Comparison of ENCODE assay signal across 8 cellular contexts in the genomic region with DNA sequence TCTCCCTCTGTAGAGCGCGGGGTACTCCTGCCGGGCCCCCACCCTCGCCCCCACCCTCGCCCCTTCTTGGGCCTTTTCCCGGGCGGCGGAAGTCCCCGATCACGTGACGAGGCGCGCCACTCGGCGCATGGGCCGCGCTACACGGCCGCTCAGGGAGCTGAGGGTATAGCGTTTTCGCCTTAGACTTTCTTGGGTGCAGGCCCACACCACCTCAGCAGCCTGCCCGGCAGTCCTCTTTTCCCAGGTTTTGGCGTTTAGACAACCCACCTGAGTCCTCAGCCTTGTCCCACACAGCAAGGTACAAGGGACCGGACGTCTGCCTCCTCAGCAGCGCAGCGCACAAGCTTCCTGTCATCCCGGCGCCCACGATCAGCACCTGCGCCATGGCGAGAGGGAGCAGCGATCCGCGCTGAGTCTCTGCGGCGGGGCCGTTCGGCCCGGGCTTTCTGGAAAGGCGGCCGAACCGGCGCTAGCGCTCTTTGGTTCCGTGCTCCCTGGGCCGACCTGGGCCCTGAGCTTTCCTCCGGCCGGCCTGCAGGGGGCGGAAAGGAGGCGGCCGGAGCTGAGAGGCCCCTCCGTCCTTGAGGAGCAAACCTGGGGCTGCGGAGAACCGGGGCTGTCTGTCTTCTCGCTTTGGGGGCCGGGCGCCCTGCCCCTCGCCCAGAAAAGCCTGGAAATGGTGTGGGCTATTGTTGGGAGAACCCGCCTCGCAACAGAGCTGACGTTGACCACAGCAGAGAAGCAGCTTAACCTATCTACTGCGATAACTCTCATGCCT. TPM values are rescaled to one million over a fixed set of nuclear protein-coding genes. Genes with fewer than 3 reads are reported as not detected.
A peak's percentile ranks its signal among the peaks of the same experiment; 100 is the strongest.
DNase-seq lines count a peak whose midpoint lies in the region; ATAC-seq and TF ChIP-seq lines count a peak whose summit lies in the region.

Gene RNLS, minus strand, starts transcription at position 513 of the 778 bp plus-strand sequence.

- peaks cover 0 to 5% (median 0%) of the 10 kb centered on the region in 3 donors for H3K9me3 Mint-ChIP-seq in T-cell

- peak within 1 kb of the TSS; percentile 91 to 95 for H3K27ac Mint-ChIP-seq in T-cell

- H3K27me3 Mint-ChIP-seq in T-cell, result peaks cover 0 to 3% of the 10 kb centered on the region in 2 donors

- peaks cover 4% of the 10 kb centered on the region for H3K36me3 Mint-ChIP-seq in T-cell

- CTCF ChIA-PET in BJ (lab: Yijun Ruan, JAX) (interaction anchor here (0.6 to 2.5 kb wide), 28 partner anchors 9 to 732 kb away, joined by 3 to 22 read pairs (median 4); partner anchors contain the start of gene LIPM), T-cell (lab: Charles Lee) (interaction anchor here (0.6 to 2.5 kb wide), 16 partner anchors 9 to 769 kb away, joined by 3 to 12 read pairs (median 4); partner anchors contain the start of gene ATAD1 (in 1 of the 2))

- H3K4me3 ChIP-seq in BJ (ENCODE audit: low read depth, low read length) (peak within 1 kb of the TSS; percentile 42), right atrium auricular region (peak within 1 kb of the TSS; percentile 71 to 74), tibial nerve (peak within 1 kb of the TSS; percentile 72 to 86 (median 73))

- H3K27me3 ChIP-seq in BJ (ENCODE audit: control insufficient read depth, insufficient read depth, low read length) (no peaks in the 10 kb centered on the region), right atrium auricular region (no peaks in the 10 kb centered on the region), tibial nerve (no peaks in the 10 kb centered on the region)

- 2 to 5% methylated on average over 21 to 38 of the region's 63 CpGs for WGBS in tibial nerve, 2 donors

- intact Hi-C loops in posterior vena cava (cut with DNase I), result no loop called here

- DNase-seq in BJ (ENCODE audit: low read depth) (no peak), T-cell (peak; percentile 37 to 74 (median 56)), amygdala (lab: John Stamatoyannopoulos, UW) (peak; percentile 21 to 89 (median 73)), right atrium auricular region (ENCODE audit: low spot score) (peak; percentile 72), posterior vena cava (ENCODE audit: low spot score) (peak; percentile 92), tibial nerve (ENCODE audit: low spot score in 2 of 2) (peak; percentile 33 to 56)

- TF ChIP-seq POLR2A in tibial nerve (IDR thresholded peaks at IDR 0.05), result peak in 1 of 2 donors; percentile 55

- peak in 1 of 2 donors; percentile 88 for TF ChIP-seq EP300 in tibial nerve (IDR thresholded peaks at IDR 0.05)

- H3K36me3 ChIP-seq in BJ (ENCODE audit: control insufficient read depth, insufficient read depth, low read length) (no peaks in the 10 kb centered on the region), right atrium auricular region (no peaks in the 10 kb centered on the region), tibial nerve (no peaks in the 10 kb centered on the region)

- H3K27ac ChIP-seq in right atrium auricular region, result peak within 1 kb of the TSS; percentile 91 to 97
- peak within 1 kb of the TSS; percentile 91 to 96 (median 93) for H3K27ac ChIP-seq in tibial nerve

- POLR2A ChIA-PET in BJ (lab: Charles Lee), result interaction anchor here (0.6 kb wide), 3 partner anchors 12 to 341 kb away, joined by 3 to 9 read pairs (median 4); no protein-coding TSS in a partner anchor
- POLR2A ChIA-PET in T-cell (lab: Charles Lee), result interaction anchor here in 1 of 2 donors (0.5 to 1.0 kb wide), 3 partner anchors 196 to 764 kb away, joined by 3 to 6 read pairs (median 4); partner anchors contain the start of gene ATAD1

- peak; percentile 94 for TF ChIP-seq CTCF in BJ (IDR thresholded peaks at IDR 0.05; ENCODE audit: insufficient read depth, low read depth, low read length)
- peak; percentile 90 to 92 for TF ChIP-seq CTCF in right atrium auricular region (IDR thresholded peaks at IDR 0.05)
- peak; percentile 78 to 93 (median 91) for TF ChIP-seq CTCF in tibial nerve (IDR thresholded peaks at IDR 0.05)

- ATAC-seq in GM19324 (IDR thresholded peaks at IDR 0.05; ENCODE audit: low FRiP score, unreplicated experiment) (peak; percentile 79), HG03469 (IDR thresholded peaks at IDR 0.05; ENCODE audit: unreplicated experiment) (peak; percentile 39), T-cell (replicated peaks in 1 of 4) (peak; percentile 84 to 90 (median 86))

- H3K4me3 Mint-ChIP-seq in T-cell, result peak within 1 kb of the TSS; percentile 87 to 92 (median 91)

- H3K4me1 Mint-ChIP-seq in T-cell, result peaks cover 8 to 16% (median 11%) of the 10 kb centered on the region in 3 donors

- peaks cover 0 to 5% of the 10 kb centered on the region in 2 donors for H3K4me1 ChIP-seq in right atrium auricular region
- peaks cover 0 to 12% (median 0%) of the 10 kb centered on the region in 4 donors for H3K4me1 ChIP-seq in tibial nerve

- H3K9me3 ChIP-seq in right atrium auricular region, result no peaks in the 10 kb centered on the region
- H3K9me3 ChIP-seq in tibial nerve, result no peaks in the 10 kb centered on the region

RNA-seq across cellular contexts. Expression of gene RNLS, which starts in this region (rescaled TPM):
- 11.8 and 14.6 TPM in 2 replicates for polyA plus RNA-seq in BJ (2011; rRNA removed)
- polyA minus RNA-seq in BJ (2011; rRNA and poly(A)+ RNA removed), result 4.8 and 5.0 TPM in 2 replicates
- 1 to 10 TPM; 1.8 to 4.5 (median 3.2) TPM for total RNA-seq in T-cell
- total RNA-seq in right atrium auricular region, result 10 to 100 TPM; 14.9 to 26.8 TPM
- 10 to 100 TPM in 1 of 2 donors, 1 to 10 TPM in 1; 6.3 to 11.2 TPM for total RNA-seq in posterior vena cava
- total RNA-seq in tibial nerve, result 10 to 100 TPM in 3 of 4 donors, 1 to 10 TPM in 1; 7.8 to 37.2 (median 26.2) TPM
